ENCODE assay signal across 1 cellular context in the genomic region with DNA sequence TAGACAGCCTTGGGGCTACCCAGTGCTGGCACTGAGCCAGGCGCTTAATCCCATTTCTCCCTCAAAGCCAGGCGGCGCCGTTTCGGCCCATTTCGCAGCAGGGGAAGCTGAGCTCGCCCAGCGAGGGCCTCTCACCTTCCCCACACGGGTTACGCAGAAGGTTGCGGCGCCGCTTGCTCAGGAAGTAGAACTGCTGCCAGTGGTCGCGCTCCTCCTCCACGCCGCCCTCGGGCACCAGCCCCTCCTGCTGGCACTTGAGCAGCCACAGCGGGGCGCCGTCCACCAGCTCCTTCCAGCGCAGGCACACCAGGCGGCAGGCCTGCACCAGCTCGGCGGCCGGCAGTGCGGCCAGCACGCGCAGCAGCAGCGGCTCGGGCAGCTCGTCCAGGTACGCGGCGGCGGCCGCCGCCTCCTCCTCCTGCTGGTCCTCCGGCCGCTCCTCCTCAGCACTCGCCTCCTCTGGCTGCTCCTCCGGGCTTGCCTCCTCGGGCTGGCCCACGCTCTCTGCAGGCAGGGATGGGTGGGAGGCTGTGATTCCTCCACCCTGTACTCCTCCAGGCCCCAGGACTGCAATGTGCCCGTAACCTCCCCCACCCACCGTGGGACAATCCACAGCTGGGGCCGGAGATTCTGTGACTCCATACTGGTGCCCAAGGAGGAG.
TF ChIP-seq lines count a peak whose summit lies in the region.

No MANE protein-coding gene starts in this region.

TF ChIP-seq in HEK293, 187 proteins besides CTCF, POLR2A, EP300 and RAD21 (continued from another document and continues in another):
- TF ChIP-seq, protein P1, sequence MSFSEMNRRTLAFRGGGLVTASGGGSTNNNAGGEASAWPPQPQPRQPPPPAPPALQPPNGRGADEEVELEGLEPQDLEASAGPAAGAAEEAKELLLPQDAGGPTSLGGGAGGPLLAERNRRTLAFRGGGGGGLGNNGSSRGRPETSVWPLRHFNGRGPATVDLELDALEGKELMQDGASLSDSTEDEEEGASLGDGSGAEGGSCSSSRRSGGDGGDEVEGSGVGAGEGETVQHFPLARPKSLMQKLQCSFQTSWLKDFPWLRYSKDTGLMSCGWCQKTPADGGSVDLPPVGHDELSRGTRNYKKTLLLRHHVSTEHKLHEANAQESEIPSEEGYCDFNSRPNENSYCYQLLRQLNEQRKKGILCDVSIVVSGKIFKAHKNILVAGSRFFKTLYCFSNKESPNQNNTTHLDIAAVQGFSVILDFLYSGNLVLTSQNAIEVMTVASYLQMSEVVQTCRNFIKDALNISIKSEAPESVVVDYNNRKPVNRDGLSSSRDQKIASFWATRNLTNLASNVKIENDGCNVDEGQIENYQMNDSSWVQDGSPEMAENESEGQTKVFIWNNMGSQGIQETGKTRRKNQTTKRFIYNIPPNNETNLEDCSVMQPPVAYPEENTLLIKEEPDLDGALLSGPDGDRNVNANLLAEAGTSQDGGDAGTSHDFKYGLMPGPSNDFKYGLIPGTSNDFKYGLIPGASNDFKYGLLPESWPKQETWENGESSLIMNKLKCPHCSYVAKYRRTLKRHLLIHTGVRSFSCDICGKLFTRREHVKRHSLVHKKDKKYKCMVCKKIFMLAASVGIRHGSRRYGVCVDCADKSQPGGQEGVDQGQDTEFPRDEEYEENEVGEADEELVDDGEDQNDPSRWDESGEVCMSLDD (tag by site-specific recombination; IDR thresholded peaks at IDR 0.05), result peak; percentile 36; the same call in 1 of the 2 replicates
- TF ChIP-seq ZNF664 (tag by site-specific recombination; IDR thresholded peaks at IDR 0.05) (no peak), KLF17 (tag by site-specific recombination; IDR thresholded peaks at IDR 0.05) (0 out of 2 replicates have a peak, but pooled peaks have one; percentile 60), ZXDB (tag by site-specific recombination; IDR thresholded peaks at IDR 0.05) (peak; percentile 60; the same call in 1 of the 2 replicates), ZNF433 (tag by site-specific recombination; IDR thresholded peaks at IDR 0.05; ENCODE audit: low read depth) (no peak), ZNF426 (tag by site-specific recombination; IDR thresholded peaks at IDR 0.05) (no peak), KLF1 (tag by site-specific recombination; IDR thresholded peaks at IDR 0.05) (no peak), ZNF670 (tag by site-specific recombination; IDR thresholded peaks at IDR 0.05; ENCODE audit: low read depth) (no peak), ZNF558 (tag by site-specific recombination; IDR thresholded peaks at IDR 0.05) (no peak), ZNF148 (tag by site-specific recombination; IDR thresholded peaks at IDR 0.05; ENCODE audit: borderline replicate concordance) (no peak), ZNF621 (tag by site-specific recombination; IDR thresholded peaks at IDR 0.05) (no peak), ZNF416 (tag by site-specific recombination; IDR thresholded peaks at IDR 0.05) (no peak), ZBTB7A (tag by site-specific recombination; IDR thresholded peaks at IDR 0.05; ENCODE audit: low read depth) (peak; percentile 95), ZFP3 (tag by site-specific recombination; IDR thresholded peaks at IDR 0.05; ENCODE audit: low read depth) (peak; percentile 26; the same call in 1 of the 2 replicates), ZSCAN23 (tag by site-specific recombination; IDR thresholded peaks at IDR 0.05) (no peak), ZNF529 (tag by site-specific recombination; IDR thresholded peaks at IDR 0.05; ENCODE audit: insufficient replicate concordance) (no peak), ZFP69B (tag by site-specific recombination; IDR thresholded peaks at IDR 0.05) (peak; percentile 61; the same call in 1 of the 2 replicates), ZNF18 (tag by site-specific recombination; IDR thresholded peaks at IDR 0.05) (no peak), ZNF571 (tag by site-specific recombination; IDR thresholded peaks at IDR 0.05) (no peak), ZNF423 (tag by site-specific recombination; IDR thresholded peaks at IDR 0.05) (peak; percentile 91), ZNF112 (tag by site-specific recombination; IDR thresholded peaks at IDR 0.05) (no peak), ZNF629 (tag by site-specific recombination; IDR thresholded peaks at IDR 0.05) (peak; percentile 59; the same call in 1 of the 2 replicates), ZNF548 (tag by site-specific recombination; IDR thresholded peaks at IDR 0.05) (no peak), ZFP37 (tag by site-specific recombination; IDR thresholded peaks at IDR 0.05) (no peak), ZBTB1 (tag by site-specific recombination; IDR thresholded peaks at IDR 0.05) (no peak)
- TF ChIP-seq, protein P2, sequence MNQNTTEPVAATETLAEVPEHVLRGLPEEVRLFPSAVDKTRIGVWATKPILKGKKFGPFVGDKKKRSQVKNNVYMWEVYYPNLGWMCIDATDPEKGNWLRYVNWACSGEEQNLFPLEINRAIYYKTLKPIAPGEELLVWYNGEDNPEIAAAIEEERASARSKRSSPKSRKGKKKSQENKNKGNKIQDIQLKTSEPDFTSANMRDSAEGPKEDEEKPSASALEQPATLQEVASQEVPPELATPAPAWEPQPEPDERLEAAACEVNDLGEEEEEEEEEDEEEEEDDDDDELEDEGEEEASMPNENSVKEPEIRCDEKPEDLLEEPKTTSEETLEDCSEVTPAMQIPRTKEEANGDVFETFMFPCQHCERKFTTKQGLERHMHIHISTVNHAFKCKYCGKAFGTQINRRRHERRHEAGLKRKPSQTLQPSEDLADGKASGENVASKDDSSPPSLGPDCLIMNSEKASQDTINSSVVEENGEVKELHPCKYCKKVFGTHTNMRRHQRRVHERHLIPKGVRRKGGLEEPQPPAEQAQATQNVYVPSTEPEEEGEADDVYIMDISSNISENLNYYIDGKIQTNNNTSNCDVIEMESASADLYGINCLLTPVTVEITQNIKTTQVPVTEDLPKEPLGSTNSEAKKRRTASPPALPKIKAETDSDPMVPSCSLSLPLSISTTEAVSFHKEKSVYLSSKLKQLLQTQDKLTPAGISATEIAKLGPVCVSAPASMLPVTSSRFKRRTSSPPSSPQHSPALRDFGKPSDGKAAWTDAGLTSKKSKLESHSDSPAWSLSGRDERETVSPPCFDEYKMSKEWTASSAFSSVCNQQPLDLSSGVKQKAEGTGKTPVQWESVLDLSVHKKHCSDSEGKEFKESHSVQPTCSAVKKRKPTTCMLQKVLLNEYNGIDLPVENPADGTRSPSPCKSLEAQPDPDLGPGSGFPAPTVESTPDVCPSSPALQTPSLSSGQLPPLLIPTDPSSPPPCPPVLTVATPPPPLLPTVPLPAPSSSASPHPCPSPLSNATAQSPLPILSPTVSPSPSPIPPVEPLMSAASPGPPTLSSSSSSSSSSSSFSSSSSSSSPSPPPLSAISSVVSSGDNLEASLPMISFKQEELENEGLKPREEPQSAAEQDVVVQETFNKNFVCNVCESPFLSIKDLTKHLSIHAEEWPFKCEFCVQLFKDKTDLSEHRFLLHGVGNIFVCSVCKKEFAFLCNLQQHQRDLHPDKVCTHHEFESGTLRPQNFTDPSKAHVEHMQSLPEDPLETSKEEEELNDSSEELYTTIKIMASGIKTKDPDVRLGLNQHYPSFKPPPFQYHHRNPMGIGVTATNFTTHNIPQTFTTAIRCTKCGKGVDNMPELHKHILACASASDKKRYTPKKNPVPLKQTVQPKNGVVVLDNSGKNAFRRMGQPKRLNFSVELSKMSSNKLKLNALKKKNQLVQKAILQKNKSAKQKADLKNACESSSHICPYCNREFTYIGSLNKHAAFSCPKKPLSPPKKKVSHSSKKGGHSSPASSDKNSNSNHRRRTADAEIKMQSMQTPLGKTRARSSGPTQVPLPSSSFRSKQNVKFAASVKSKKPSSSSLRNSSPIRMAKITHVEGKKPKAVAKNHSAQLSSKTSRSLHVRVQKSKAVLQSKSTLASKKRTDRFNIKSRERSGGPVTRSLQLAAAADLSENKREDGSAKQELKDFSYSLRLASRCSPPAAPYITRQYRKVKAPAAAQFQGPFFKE (tag by site-specific recombination; IDR thresholded peaks at IDR 0.05; ENCODE audit: borderline replicate concordance), result no peak
- TF ChIP-seq, protein P3, sequence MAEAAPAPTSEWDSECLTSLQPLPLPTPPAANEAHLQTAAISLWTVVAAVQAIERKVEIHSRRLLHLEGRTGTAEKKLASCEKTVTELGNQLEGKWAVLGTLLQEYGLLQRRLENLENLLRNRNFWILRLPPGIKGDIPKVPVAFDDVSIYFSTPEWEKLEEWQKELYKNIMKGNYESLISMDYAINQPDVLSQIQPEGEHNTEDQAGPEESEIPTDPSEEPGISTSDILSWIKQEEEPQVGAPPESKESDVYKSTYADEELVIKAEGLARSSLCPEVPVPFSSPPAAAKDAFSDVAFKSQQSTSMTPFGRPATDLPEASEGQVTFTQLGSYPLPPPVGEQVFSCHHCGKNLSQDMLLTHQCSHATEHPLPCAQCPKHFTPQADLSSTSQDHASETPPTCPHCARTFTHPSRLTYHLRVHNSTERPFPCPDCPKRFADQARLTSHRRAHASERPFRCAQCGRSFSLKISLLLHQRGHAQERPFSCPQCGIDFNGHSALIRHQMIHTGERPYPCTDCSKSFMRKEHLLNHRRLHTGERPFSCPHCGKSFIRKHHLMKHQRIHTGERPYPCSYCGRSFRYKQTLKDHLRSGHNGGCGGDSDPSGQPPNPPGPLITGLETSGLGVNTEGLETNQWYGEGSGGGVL (tag by site-specific recombination; IDR thresholded peaks at IDR 0.05), result 0 out of 2 replicates have a peak, but pooled peaks have one; percentile 9
- TF ChIP-seq, protein P4, sequence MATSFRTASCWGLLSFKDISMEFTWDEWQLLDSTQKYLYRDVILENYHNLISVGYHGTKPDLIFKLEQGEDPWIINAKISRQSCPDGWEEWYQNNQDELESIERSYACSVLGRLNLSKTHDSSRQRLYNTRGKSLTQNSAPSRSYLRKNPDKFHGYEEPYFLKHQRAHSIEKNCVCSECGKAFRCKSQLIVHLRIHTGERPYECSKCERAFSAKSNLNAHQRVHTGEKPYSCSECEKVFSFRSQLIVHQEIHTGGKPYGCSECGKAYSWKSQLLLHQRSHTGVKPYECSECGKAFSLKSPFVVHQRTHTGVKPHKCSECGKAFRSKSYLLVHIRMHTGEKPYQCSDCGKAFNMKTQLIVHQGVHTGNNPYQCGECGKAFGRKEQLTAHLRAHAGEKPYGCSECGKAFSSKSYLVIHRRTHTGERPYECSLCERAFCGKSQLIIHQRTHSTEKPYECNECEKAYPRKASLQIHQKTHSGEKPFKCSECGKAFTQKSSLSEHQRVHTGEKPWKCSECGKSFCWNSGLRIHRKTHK (tag by site-specific recombination; IDR thresholded peaks at IDR 0.05), result no peak
- TF ChIP-seq, protein P5, sequence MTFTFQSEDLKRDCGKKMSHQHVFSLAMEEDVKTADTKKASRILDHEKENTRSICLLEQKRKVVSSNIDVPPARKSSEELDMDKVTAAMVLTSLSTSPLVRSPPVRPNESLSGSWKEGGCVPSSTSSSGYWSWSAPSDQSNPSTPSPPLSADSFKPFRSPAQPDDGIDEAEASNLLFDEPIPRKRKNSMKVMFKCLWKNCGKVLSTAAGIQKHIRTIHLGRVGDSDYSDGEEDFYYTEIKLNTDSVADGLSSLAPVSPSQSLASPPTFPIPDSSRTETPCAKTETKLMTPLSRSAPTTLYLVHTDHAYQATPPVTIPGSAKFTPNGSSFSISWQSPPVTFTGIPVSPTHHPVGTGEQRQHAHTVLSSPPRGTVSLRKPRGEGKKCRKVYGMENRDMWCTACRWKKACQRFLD (tag by site-specific recombination; IDR thresholded peaks at IDR 0.05), result no peak
